8 cellular contexts compared by ENCODE assay signal in the genomic region with DNA sequence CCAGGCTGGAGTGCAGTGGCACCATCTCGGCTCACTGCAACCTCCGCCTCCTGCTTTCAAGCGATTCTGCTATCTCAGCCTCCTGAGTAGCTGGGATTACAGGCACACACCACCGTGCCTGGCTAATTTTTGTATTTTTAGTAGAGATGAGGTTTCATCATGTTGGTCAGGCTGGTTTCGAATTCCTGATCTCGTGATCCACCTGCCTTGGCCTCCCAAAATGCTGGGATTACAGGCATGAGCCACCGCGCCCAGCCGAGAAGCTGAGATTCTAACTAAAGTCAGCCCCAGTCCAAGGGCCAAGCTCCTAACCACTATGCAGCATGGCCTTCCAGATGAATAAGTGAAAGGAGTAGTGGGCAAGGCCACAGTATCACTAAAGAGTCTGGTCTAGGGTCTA. TPM values are rescaled to one million over a fixed set of nuclear protein-coding genes. Genes with fewer than 3 reads are reported as not detected.
A peak's percentile ranks its signal among the peaks of the same experiment; 100 is the strongest.
DNase-seq lines count a peak whose midpoint lies in the region; ATAC-seq, FAIRE-seq and TF ChIP-seq lines count a peak whose summit lies in the region.
"Not testable (repeated sequence)": the region's sequence is repeated elsewhere in the genome, so short reads cannot be mapped to it uniquely, and the experiment has no call there.

No MANE protein-coding gene starts in this region.

- not testable (repeated sequence) for TF ChIP-seq POLR2A in body of pancreas (IDR thresholded peaks at IDR 0.05); gastroesophageal sphincter (IDR thresholded peaks at IDR 0.05); upper lobe of left lung (IDR thresholded peaks at IDR 0.05)

- H3K4me1 ChIP-seq in OCI-LY3 (ENCODE audit: low read length) (peaks cover 18% of the 10 kb centered on the region), body of pancreas (peaks cover 65% of the 10 kb centered on the region), gastroesophageal sphincter (peaks cover 25 to 53% (median 36%) of the 10 kb centered on the region in 3 donors), pancreas (peaks cover 31 to 48% (median 43%) of the 10 kb centered on the region in 3 donors), skeletal muscle tissue (ENCODE audit: control insufficient read depth in 3 of 3, insufficient read depth in 3 of 3, low read length in 3 of 3) (peaks cover 45 to 50% (median 49%) of the 10 kb centered on the region in 3 donors), upper lobe of left lung (peaks cover 21 to 47% (median 38%) of the 10 kb centered on the region in 4 donors)

- not testable (repeated sequence) for DNase-seq in CD14-positive monocyte (ENCODE audit: low spot score); body of pancreas; immature natural killer cell; pancreas; upper lobe of left lung

- not testable (repeated sequence) for H3K4me3 Mint-ChIP-seq in CD14-positive monocyte
- H3K4me3 Mint-ChIP-seq in immature natural killer cell, result peak overlapping the region in 1 of 5 donors; percentile 8

- not testable (repeated sequence) for H3K9me3 ChIP-seq in OCI-LY3 (ENCODE audit: insufficient read depth, low read length); body of pancreas; gastroesophageal sphincter; pancreas; skeletal muscle tissue (ENCODE audit: control insufficient read depth in 3 of 3, low read length in 3 of 3); upper lobe of left lung

- H4K20me1 ChIP-seq in OCI-LY3 (ENCODE audit: insufficient read depth, low read length), result not testable (repeated sequence)

- H3K27me3 Mint-ChIP-seq in CD14-positive monocyte (ENCODE audit: low read depth in 3 of 3); immature natural killer cell (ENCODE audit: low read depth in 3 of 3): not testable (repeated sequence)

- 0 out of 2 replicates have a peak overlapping the region, but pooled peaks have one; percentile 15 for H3K4me2 ChIP-seq in OCI-LY3 (ENCODE audit: low read length)

- H3K9ac ChIP-seq in OCI-LY3 (ENCODE audit: low read length); skeletal muscle tissue (ENCODE audit: low read depth in 1 of 3, low read length in 3 of 3): not testable (repeated sequence)

- H3K4me3 ChIP-seq in OCI-LY3 (ENCODE audit: low read length); body of pancreas; gastroesophageal sphincter; pancreas; skeletal muscle tissue (ENCODE audit: low read length in 3 of 3); upper lobe of left lung: not testable (repeated sequence)

- not testable (repeated sequence) for H3K36me3 ChIP-seq in OCI-LY3 (replicated peaks; ENCODE audit: low read depth, low read length); body of pancreas (replicated peaks in 1 of 2; ENCODE audit: insufficient read depth in 1 of 2, low read depth in 2 of 2); gastroesophageal sphincter; pancreas; skeletal muscle tissue (ENCODE audit: control insufficient read depth in 3 of 3, insufficient read depth in 3 of 3, low read length in 3 of 3); upper lobe of left lung

- peaks cover 48% of the 10 kb centered on the region for H3K4me1 Mint-ChIP-seq in CD14-positive monocyte
- peaks cover 24 to 34% of the 10 kb centered on the region in 2 donors for H3K4me1 Mint-ChIP-seq in immature natural killer cell

- not testable (repeated sequence) for H3K27me3 ChIP-seq in OCI-LY3 (ENCODE audit: low read depth, low read length); body of pancreas; gastroesophageal sphincter; pancreas; skeletal muscle tissue (ENCODE audit: control insufficient read depth in 3 of 3, insufficient read depth in 3 of 3, low read length in 3 of 3); upper lobe of left lung

- not testable (repeated sequence) for TF ChIP-seq EP300 in gastroesophageal sphincter (IDR thresholded peaks at IDR 0.05); upper lobe of left lung (IDR thresholded peaks at IDR 0.05)

- H3K27ac Mint-ChIP-seq in CD14-positive monocyte (peak overlapping the region in 5 of 7 donors; percentile 90 to 93 (median 92)), immature natural killer cell (peak overlapping the region in 5 of 6 donors; percentile 51 to 75 (median 61))

- WGBS in body of pancreas, 2 donors, result 90 to 97% methylated on average over 9 of the region's 9 CpGs
- WGBS in gastroesophageal sphincter (ENCODE audit: low coverage in 1 of 2), 2 donors, result 80 to 94% methylated on average over 1 to 6 of the region's 9 CpGs
- WGBS in pancreas, 2 donors, result 91 to 92% methylated on average over 9 of the region's 9 CpGs
- WGBS in upper lobe of left lung, 2 donors, result 98% methylated on average over 9 of the region's 9 CpGs

- not testable (repeated sequence) for H2AFZ ChIP-seq in OCI-LY3 (ENCODE audit: low read depth, low read length)

- intact Hi-C loops in CD14-positive monocyte (cut with micrococcal nuclease); body of pancreas (cut with DNase I); pancreas (cut with DNase I): not testable (repeated sequence)

- not testable (repeated sequence) for H3K9me3 Mint-ChIP-seq in CD14-positive monocyte, immature natural killer cell

- ATAC-seq in body of pancreas; gastroesophageal sphincter; pancreas; upper lobe of left lung (ENCODE audit: low FRiP score in 2 of 2): not testable (repeated sequence)

- not testable (repeated sequence) for H3K79me2 ChIP-seq in OCI-LY3 (ENCODE audit: low read length)

- not testable (repeated sequence) for H3K27ac ChIP-seq in OCI-LY3 (ENCODE audit: low read length)
- H3K27ac ChIP-seq in body of pancreas (peak overlapping the region; percentile 53 to 80 (median 72)), gastroesophageal sphincter (peak overlapping the region in 3 of 4 donors; percentile 70 to 77 (median 70)), pancreas (peak overlapping the region in 3 of 4 donors; percentile 44 to 62 (median 47)), skeletal muscle tissue (ENCODE audit: low read depth, low read length) (peak overlapping the region; percentile 92), upper lobe of left lung (peak overlapping the region in 3 of 4 donors; percentile 16 to 74 (median 67))

- FAIRE-seq in pancreas (lab: Jason Lieb, UNC), result not testable (repeated sequence)

- peaks cover 5 to 10% of the 10 kb centered on the region in 2 donors for H3K36me3 Mint-ChIP-seq in CD14-positive monocyte
- H3K36me3 Mint-ChIP-seq in immature natural killer cell, result not testable (repeated sequence)

- TF ChIP-seq CTCF in CD14-positive monocyte (IDR thresholded peaks at IDR 0.05); OCI-LY3 (IDR thresholded peaks at IDR 0.05; ENCODE audit: low read depth, low read length); body of pancreas (IDR thresholded peaks at IDR 0.05); gastroesophageal sphincter (IDR thresholded peaks at IDR 0.05); pancreas (IDR thresholded peaks at IDR 0.05); upper lobe of left lung (IDR thresholded peaks at IDR 0.05): not testable (repeated sequence)

RNA-seq across cellular contexts. Expression of a gene that starts 20.9 kb away (rescaled TPM):
- polyA plus RNA-seq in CD14-positive monocyte (10 to 100 TPM; 27.9 to 35.1 TPM), immature natural killer cell (10 to 100 TPM; 22.0 to 22.7 (median 22.1) TPM), pancreas (100 to 1,000 TPM in 1 of 2 donors, 10 to 100 TPM in 1; 54.8 to 119 TPM)
- total RNA-seq in body of pancreas (100 to 1,000 TPM in 1 of 2 donors, 10 to 100 TPM in 1; 57.6 to 124 TPM), gastroesophageal sphincter (10 to 100 TPM; 28.6 to 48.1 (median 36.5) TPM), pancreas (10 to 100 TPM; 38.6 to 68.2 (median 54.6) TPM), skeletal muscle tissue (26.1 TPM), upper lobe of left lung (10 to 100 TPM; 30.2 to 83.8 (median 51.2) TPM)
